ENCODE assay signal across 1 cellular context in the genomic region with DNA sequence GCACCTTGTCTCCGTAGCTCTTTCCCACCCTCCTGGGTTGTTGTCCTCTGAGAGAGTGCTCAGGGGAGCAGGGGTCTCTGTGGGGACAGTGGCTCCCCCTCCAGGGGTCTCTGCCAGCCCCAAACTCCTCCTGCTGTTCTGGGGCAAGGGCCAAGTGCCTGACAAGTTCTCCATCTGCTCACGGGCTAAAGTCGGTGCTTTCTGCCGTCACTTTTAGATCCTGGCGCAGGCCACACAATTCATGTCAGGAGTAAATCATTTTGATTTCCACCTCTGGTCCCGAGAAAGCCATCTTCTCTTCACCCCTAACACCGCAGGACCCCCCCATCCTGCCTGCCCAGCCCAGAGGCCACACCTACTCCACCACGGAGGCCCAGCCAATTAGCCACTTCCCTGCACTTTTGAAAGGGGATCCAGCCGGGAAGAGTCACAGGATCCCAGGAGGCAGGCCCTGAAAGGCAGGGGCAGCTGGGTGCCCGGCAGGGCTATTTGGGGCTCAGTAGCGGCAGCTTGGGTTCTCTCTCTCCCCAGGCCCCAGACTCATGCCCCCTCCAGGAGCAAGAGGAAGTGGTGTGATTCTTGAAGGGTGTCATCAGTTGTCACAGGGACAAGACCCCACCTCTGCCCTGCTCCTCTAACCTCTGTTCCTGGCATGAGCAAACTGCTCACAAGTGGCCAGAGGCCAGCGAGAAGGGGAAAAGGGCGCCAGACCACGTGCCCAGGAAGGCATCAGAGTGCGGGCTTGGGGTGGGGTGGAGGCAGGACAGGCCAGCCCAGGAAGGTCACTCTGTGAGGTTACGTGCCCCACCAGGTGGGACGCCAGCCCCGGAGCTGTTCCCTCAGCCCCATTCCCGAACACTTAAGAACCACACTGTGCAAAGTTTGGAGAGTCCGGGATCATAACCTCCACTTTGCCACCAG.
TF ChIP-seq lines count a peak whose summit lies in the region.

No MANE protein-coding gene starts in this region.

TF ChIP-seq in HCT116, 20 proteins besides CTCF, POLR2A, EP300 and RAD21 (continued from another document):
- TF ChIP-seq, protein P1, sequence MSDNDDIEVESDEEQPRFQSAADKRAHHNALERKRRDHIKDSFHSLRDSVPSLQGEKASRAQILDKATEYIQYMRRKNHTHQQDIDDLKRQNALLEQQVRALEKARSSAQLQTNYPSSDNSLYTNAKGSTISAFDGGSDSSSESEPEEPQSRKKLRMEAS (IDR thresholded peaks at IDR 0.05): peak; percentile 54; the same call in 1 of the 2 replicates
- TF ChIP-seq POLR2AphosphoS5 (IDR thresholded peaks at IDR 0.05; ENCODE audit: low read depth, low read length) (peak; percentile 44), EGR1 (IDR thresholded peaks at IDR 0.05; ENCODE audit: low read depth) (no peak), TCF7L2 (IDR thresholded peaks at IDR 0.05; ENCODE audit: borderline replicate concordance, extremely low read depth, insufficient read depth, insufficient read length) (peak; percentile 21), EZH2 (IDR thresholded peaks at IDR 0.05) (no peak), SP1 (IDR thresholded peaks at IDR 0.05; ENCODE audit: low read depth) (no peak)
- TF ChIP-seq, protein P2, sequence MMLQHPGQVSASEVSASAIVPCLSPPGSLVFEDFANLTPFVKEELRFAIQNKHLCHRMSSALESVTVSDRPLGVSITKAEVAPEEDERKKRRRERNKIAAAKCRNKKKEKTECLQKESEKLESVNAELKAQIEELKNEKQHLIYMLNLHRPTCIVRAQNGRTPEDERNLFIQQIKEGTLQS (IDR thresholded peaks at IDR 0.05): no peak
- TF ChIP-seq, protein P3, sequence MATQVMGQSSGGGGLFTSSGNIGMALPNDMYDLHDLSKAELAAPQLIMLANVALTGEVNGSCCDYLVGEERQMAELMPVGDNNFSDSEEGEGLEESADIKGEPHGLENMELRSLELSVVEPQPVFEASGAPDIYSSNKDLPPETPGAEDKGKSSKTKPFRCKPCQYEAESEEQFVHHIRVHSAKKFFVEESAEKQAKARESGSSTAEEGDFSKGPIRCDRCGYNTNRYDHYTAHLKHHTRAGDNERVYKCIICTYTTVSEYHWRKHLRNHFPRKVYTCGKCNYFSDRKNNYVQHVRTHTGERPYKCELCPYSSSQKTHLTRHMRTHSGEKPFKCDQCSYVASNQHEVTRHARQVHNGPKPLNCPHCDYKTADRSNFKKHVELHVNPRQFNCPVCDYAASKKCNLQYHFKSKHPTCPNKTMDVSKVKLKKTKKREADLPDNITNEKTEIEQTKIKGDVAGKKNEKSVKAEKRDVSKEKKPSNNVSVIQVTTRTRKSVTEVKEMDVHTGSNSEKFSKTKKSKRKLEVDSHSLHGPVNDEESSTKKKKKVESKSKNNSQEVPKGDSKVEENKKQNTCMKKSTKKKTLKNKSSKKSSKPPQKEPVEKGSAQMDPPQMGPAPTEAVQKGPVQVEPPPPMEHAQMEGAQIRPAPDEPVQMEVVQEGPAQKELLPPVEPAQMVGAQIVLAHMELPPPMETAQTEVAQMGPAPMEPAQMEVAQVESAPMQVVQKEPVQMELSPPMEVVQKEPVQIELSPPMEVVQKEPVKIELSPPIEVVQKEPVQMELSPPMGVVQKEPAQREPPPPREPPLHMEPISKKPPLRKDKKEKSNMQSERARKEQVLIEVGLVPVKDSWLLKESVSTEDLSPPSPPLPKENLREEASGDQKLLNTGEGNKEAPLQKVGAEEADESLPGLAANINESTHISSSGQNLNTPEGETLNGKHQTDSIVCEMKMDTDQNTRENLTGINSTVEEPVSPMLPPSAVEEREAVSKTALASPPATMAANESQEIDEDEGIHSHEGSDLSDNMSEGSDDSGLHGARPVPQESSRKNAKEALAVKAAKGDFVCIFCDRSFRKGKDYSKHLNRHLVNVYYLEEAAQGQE (IDR thresholded peaks at IDR 0.05; ENCODE audit: low read depth): no peak
TF ChIP-seq in HCT116: peak in this region for 3.
